21 cellular contexts compared by ENCODE assay signal in the genomic region with DNA sequence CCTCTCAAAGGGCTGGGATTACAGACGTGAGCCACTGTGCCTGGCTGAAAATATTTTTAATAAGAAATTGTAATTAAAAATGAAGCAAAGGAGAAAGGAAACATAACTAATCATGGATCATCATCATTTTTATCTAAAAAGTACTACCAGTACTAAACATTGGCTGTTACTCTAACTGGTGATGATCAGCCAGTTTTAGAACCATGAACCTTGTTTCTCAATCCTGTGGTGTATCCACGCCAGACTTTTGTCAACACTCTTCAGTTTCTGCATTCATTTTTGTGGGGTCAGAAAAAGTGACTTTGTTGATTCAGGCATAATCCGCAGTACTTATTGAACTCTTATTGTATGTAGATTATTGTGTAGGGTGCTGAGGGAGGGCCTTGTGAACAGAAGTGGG.
"Had no signal": no experiment of that assay in that cellular context is flagged by ENCODE, and none has a peak within 500 bp of the region (broad histone marks: within the 10 kb centered on the region; RNA-seq: fewer than 3 reads in every experiment).

No MANE protein-coding gene starts in this region.

- DNase-seq: stimulated activated CD4-positive, alpha-beta T cell treated with anti-CD3 and anti-CD28 coated beads, Interleukin-2, amount 100 ng/mL, for 48 hours; stimulated activated CD4-positive, alpha-beta T cell treated with anti-CD3 and anti-CD28 coated beads, Interleukin-4, amount 100 ng/mL, for 1 hour; stimulated activated CD4-positive, alpha-beta T cell treated with anti-CD3 and anti-CD28 coated beads, Interleukin-4, amount 100 ng/mL, for 24 hours; stimulated activated CD4-positive, alpha-beta T cell treated with anti-CD3 and anti-CD28 coated beads, Interleukin-4, amount 100 ng/mL, for 4 hours; stimulated activated CD8-positive, alpha-beta memory T cell treated with anti-CD3 and anti-CD28 coated beads, Interleukin-4, amount 100 ng/mL, for 48 hours; stimulated activated naive B cell treated with anti-CD40 and anti-IgM and Interleukin-4, amounts not matched to agents 10 μg/mL and 1 μg/mL and 100 μg/mL, for 72 hours; stimulated activated naive CD4-positive, alpha-beta T cell treated with Interleukin-2 at 50 U/mL for 16 hours; stimulated activated naive CD8-positive, alpha-beta T cell treated with anti-CD3 and anti-CD28 coated beads, Interleukin-15, amount 100 ng/mL, for 72 hours; stimulated activated naive CD8-positive, alpha-beta T cell treated with anti-CD3 and anti-CD28 coated beads, Interleukin-15, Interleukin-2, amounts not matched to agents 100 U/mL and 50 U/mL, for 24 hours; stomach; substantia nigra; testis; thyroid gland; tibial artery; transverse colon; trophoblast cell; upper lobe of left lung; upper lobe of right lung; uterus had no signal

- ATAC-seq: stimulated activated effector memory CD8-positive, alpha-beta T cell treated with anti-CD3 and anti-CD28 coated beads, Interleukin-12 subunit alpha, Interleukin-12 subunit beta, amount 100 ng/mL, for 72 hours; stimulated activated memory B cell treated with anti-CD40 and anti-IgM and Interleukin-4, amounts not matched to agents 10 μg/mL and 1 μg/mL and 100 μg/mL, for 72 hours; stimulated activated naive B cell treated with anti-CD40 and anti-IgM and Interleukin-4, amounts not matched to agents 10 μg/mL and 1 μg/mL and 100 μg/mL, for 72 hours; stimulated activated naive CD8-positive, alpha-beta T cell treated with anti-CD3 and anti-CD28 coated beads, Interleukin-15, amount 100 ng/mL, for 72 hours; stimulated activated naive CD8-positive, alpha-beta T cell treated with anti-CD3 and anti-CD28 coated beads, Interleukin-15, Interleukin-2, amounts not matched to agents 100 U/mL and 50 U/mL, for 24 hours; upper lobe of right lung had no signal
